ENCODE assay signal across 10 cellular contexts in genomic region chr6:125346926-125347563, GRCh38. TPM values are rescaled to one million over a fixed set of nuclear protein-coding genes. Genes with fewer than 3 reads are reported as not detected.
DNase-seq lines count a peak whose midpoint lies in the region; ATAC-seq and TF ChIP-seq lines count a peak whose summit lies in the region.
"Had no signal": no experiment of that assay in that cellular context is flagged by ENCODE, and none has a peak within 500 bp of the region (broad histone marks: within the 10 kb centered on the region; RNA-seq: fewer than 3 reads in every experiment).

No MANE protein-coding gene starts in this region.

- peak overlapping the region in 11 of 12 donors; percentile 4 to 84 (median 54) for H3K27ac ChIP-seq in heart left ventricle
- peak overlapping the region; percentile 84 to 85 for H3K27ac ChIP-seq in tibial artery
- H3K27ac ChIP-seq: 22Rv1 had no signal

- intact Hi-C loops in heart left ventricle (cut with DNase I) (no loop called here), Right ventricle myocardium inferior (cut with DNase I) (no loop called here), tibial artery (cut with DNase I; ENCODE audit: low total_unique reads) (no loop called here)

- H3K4me3 ChIP-seq in heart left ventricle (peak overlapping the region in 4 of 12 donors; percentile 12 to 36 (median 30)), tibial artery (peak overlapping the region; percentile 42 to 44)

- ATAC-seq in heart left ventricle: no peak
- ATAC-seq in Right ventricle myocardium inferior: no peak
- ATAC-seq in HG02884 (IDR thresholded peaks at IDR 0.05; ENCODE audit: unreplicated experiment): peak; percentile 81

- H3K36me3 ChIP-seq in heart left ventricle: no peaks in the 10 kb centered on the region
- no peaks in the 10 kb centered on the region for H3K36me3 ChIP-seq in tibial artery

- peaks cover 0 to 8% (median 0%) of the 10 kb centered on the region in 12 donors for H3K4me1 ChIP-seq in heart left ventricle
- H3K4me1 ChIP-seq in tibial artery: peaks cover 0 to 24% (median 3%) of the 10 kb centered on the region in 4 donors

- TF ChIP-seq CTCF in heart left ventricle (IDR thresholded peaks at IDR 0.05): no peak
- no peak for TF ChIP-seq CTCF in tibial artery (IDR thresholded peaks at IDR 0.05)

- TF ChIP-seq POLR2A in heart left ventricle (IDR thresholded peaks at IDR 0.05): no peak

- DNase-seq in heart left ventricle (no peak), Right ventricle myocardium inferior (ENCODE audit: missing footprints) (no peak), NOMO-1 (lab: John Stamatoyannopoulos, UW; ENCODE audit: unreplicated experiment in 2 of 2) (peak; percentile 18 to 69), tibial artery (no peak), NCI-H2196 (lab: John Stamatoyannopoulos, UW; ENCODE audit: unreplicated experiment) (no peak), middle frontal gyrus (ENCODE audit: extremely low spot score, low spot score) (no peak), DMS 273 (lab: John Stamatoyannopoulos, UW; ENCODE audit: unreplicated experiment) (no peak)
- DNase-seq: activated naive CD4-positive, alpha-beta T cell treated with anti-CD3 and anti-CD28 coated beads for 36 hours had no signal

- no peaks in the 10 kb centered on the region for H3K9me3 ChIP-seq in heart left ventricle
- no peaks in the 10 kb centered on the region for H3K9me3 ChIP-seq in tibial artery

- H3K27me3 ChIP-seq in heart left ventricle: no peaks in the 10 kb centered on the region
- H3K27me3 ChIP-seq in tibial artery: no peaks in the 10 kb centered on the region

- 79 to 87% (median 80%) methylated on average over 11 of the region's 11 CpGs for WGBS in heart left ventricle, 4 donors

RNA-seq across cellular contexts. Expression of gene HDDC2, which starts 45.3 kb away (rescaled TPM):
- total RNA-seq in heart left ventricle: 100 to 1,000 TPM in 2 of 9 donors, 10 to 100 TPM in 7; 70.2 to 123 (median 92.6) TPM
- polyA plus RNA-seq in heart left ventricle: 100 to 1,000 TPM in 1 of 2 donors, 10 to 100 TPM in 1; 80.3 to 170 TPM
- 91.6 TPM for total RNA-seq in Right ventricle myocardium inferior

Comparison
In these comparisons a context has a peak if more than half of its experiments do, and no peak if none do; other contexts are left out.
1. DNase-seq: peak in NOMO-1 (2 of 2); none in heart left ventricle (0 of 5), Right ventricle myocardium inferior (single experiment), tibial artery (0 of 2), NCI-H2196 (single experiment), middle frontal gyrus (single experiment) and DMS 273 (single experiment).